Comparison of ENCODE assay signal across 9 cellular contexts in genomic region chr1:1907098-1907736, GRCh38. TPM values are rescaled to one million over a fixed set of nuclear protein-coding genes. Genes with fewer than 3 reads are reported as not detected.
DNase-seq lines count a peak whose midpoint lies in the region; ATAC-seq and TF ChIP-seq lines count a peak whose summit lies in the region.
"Had no signal": no experiment of that assay in that cellular context is flagged by ENCODE, and none has a peak within 500 bp of the region (broad histone marks: within the 10 kb centered on the region; RNA-seq: fewer than 3 reads in every experiment).

No MANE protein-coding gene starts in this region.

- H3K4me3 ChIP-seq in Karpas-422 (ENCODE audit: low read length) (no peak overlapping the region), mammary epithelial cell (replicated peaks in 1 of 3; ENCODE audit: insufficient read depth in 1 of 3, low read depth in 2 of 3, low read length in 3 of 3) (no peak overlapping the region), psoas muscle (no peak overlapping the region)

- H3K4me1 ChIP-seq in Karpas-422 (ENCODE audit: low read length) (peaks cover 34% of the 10 kb centered on the region), mammary epithelial cell (ENCODE audit: insufficient read depth, low read length) (peaks cover 27% of the 10 kb centered on the region), psoas muscle (peaks cover 32% of the 10 kb centered on the region)

- DNase-seq in NCI-H1417 (lab: John Stamatoyannopoulos, UW), result peak; percentile 24 to 42 (median 31)
- no peak for DNase-seq in NCI-H1417 treated with DMSO at 0.1 percent for 48 hours (lab: John Stamatoyannopoulos, UW)
- DNase-seq in Karpas-422, result peak; percentile 72
- DNase-seq in mammary epithelial cell, result peak; percentile 73
- DNase-seq in psoas muscle, result peak in 1 of 2 donors; percentile 59
- no peak for DNase-seq in NCI-H1105 (lab: John Stamatoyannopoulos, UW)
- DNase-seq in NK-92 treated with Interleukin-12 subunit alpha and Interleukin-12 subunit beta, amount 100 ng/mL, for 24 hours (lab: John Stamatoyannopoulos, UW), result no peak
- DNase-seq: activated T-cell treated with anti-CD3 and anti-CD28 coated beads, Interleukin-2, amount 50 U/mL, for 4 hours had no signal

- H3K36me3 ChIP-seq in Karpas-422 (ENCODE audit: insufficient read depth, low read length) (no peaks in the 10 kb centered on the region), mammary epithelial cell (ENCODE audit: insufficient read depth, low read length) (no peaks in the 10 kb centered on the region), psoas muscle (ENCODE audit: insufficient read depth in 1 of 2, low read depth in 1 of 2) (no peaks in the 10 kb centered on the region)

- H3K9me3 ChIP-seq in Karpas-422 (ENCODE audit: low read length), result peaks cover 4% of the 10 kb centered on the region; the same call in 1 of the 2 replicates
- no peaks in the 10 kb centered on the region for H3K9me3 ChIP-seq in mammary epithelial cell (replicated peaks; ENCODE audit: insufficient read depth, low read length)
- no peaks in the 10 kb centered on the region for H3K9me3 ChIP-seq in psoas muscle

- in situ Hi-C loops in mammary epithelial cell (cut with MboI; ENCODE audit: low sequenced_read_pairs in 2 of 2), result no loop called here

- H3K27me3 ChIP-seq in Karpas-422 (ENCODE audit: low read length) (no peaks in the 10 kb centered on the region), mammary epithelial cell (ENCODE audit: insufficient read depth, low read length) (no peaks in the 10 kb centered on the region), psoas muscle (ENCODE audit: insufficient read depth in 3 of 3, low read length in 2 of 3) (no peaks in the 10 kb centered on the region)

- H3K27ac ChIP-seq in Karpas-422 (ENCODE audit: low read length), result peak overlapping the region; percentile 83
- H3K27ac ChIP-seq in mammary epithelial cell (ENCODE audit: insufficient read depth, low read depth, low read length), result peak overlapping the region; percentile 22
- H3K27ac ChIP-seq in psoas muscle, result peak overlapping the region; percentile 95

- CTCF ChIA-PET in mammary epithelial cell (lab: Charles Lee; ENCODE audit: low non-redundant PET), result no interaction called here

- BruUV-seq in mammary epithelial cell (replicated peaks; lab: Mats Ljungman, UMichigan), result no TSS peak

- H2AFZ ChIP-seq in Karpas-422 (ENCODE audit: low read length) (no peak overlapping the region), mammary epithelial cell (ENCODE audit: low read depth, low read length) (no peak overlapping the region)

- dilution Hi-C loops in mammary epithelial cell (cut with HindIII; ENCODE audit: low sequenced_read_pairs), result no loop called here

- H3K9me2 ChIP-seq in Karpas-422 (replicated peaks; ENCODE audit: insufficient read depth, low read length), result no peaks in the 10 kb centered on the region

- H4K20me1 ChIP-seq in Karpas-422 (ENCODE audit: insufficient read depth, low read depth, low read length), result no peaks in the 10 kb centered on the region
- no peaks in the 10 kb centered on the region for H4K20me1 ChIP-seq in mammary epithelial cell (ENCODE audit: insufficient read depth, low read length)

- TF ChIP-seq CTCF in mammary epithelial cell (conservative IDR thresholded peaks at IDR 0.05 in 1 of 2, IDR thresholded peaks at IDR 0.05 in 1 of 2; ENCODE audit: extremely low read depth in 1 of 2, insufficient read depth in 1 of 2, low read depth in 1 of 2, low read length in 2 of 2) (no peak), psoas muscle (IDR thresholded peaks at IDR 0.05) (no peak)

- 32% methylated on average over 6 of the region's 8 CpGs for WGBS in mammary epithelial cell (ENCODE audit: low coverage, missing lambda C conversion rate)
- whole genome bisulfite sequencing in psoas muscle, 3 donors, result 66 to 75% (median 67%) methylated on average over 8 of the region's 8 CpGs

- H3K79me2 ChIP-seq in Karpas-422 (ENCODE audit: low read length) (0 out of 2 replicates have a peak, but pooled peaks cover 5% of the 10 kb centered on the region), mammary epithelial cell (ENCODE audit: insufficient read depth, low read length) (peaks cover 7% of the 10 kb centered on the region)

- peak overlapping the region; percentile 50 for H3K9ac ChIP-seq in Karpas-422 (ENCODE audit: low read length)
- H3K9ac ChIP-seq in mammary epithelial cell (ENCODE audit: insufficient read depth, low read length), result no peak overlapping the region

- peak overlapping the region; percentile 96 for H3K4me2 ChIP-seq in Karpas-422 (ENCODE audit: low read depth, low read length, poor library complexity, severe bottlenecking)
- H3K4me2 ChIP-seq in mammary epithelial cell (ENCODE audit: insufficient read depth, low read depth, low read length), result peak overlapping the region; percentile 18

- intact Hi-C loops in mammary epithelial cell (cut with micrococcal nuclease), result loop anchor here (1.0 to 2.0 kb wide), 3 partner anchors 16 to 128 kb away; partner anchors contain the start of genes GNB1 and NADK
- intact Hi-C loops in psoas muscle (cut with DNase I), result loop anchor here (2.0 to 5.0 kb wide), 2 partner anchors 128 to 150 kb away; partner anchors contain the start of gene NADK (in 1 of the 2)

- ATAC-seq in psoas muscle, result no peak
- no peak for ATAC-seq in GM18870 (IDR thresholded peaks at IDR 0.05; ENCODE audit: unreplicated experiment)
- ATAC-seq: activated T-cell treated with anti-CD3 and anti-CD28 coated beads, Interleukin-2, amount 50 U/mL, for 4 hours had no signal

RNA-seq across cellular contexts. Expression of gene CALML6, which starts 7.8 kb away (rescaled TPM):
- 0.32 TPM in 1 of 2 replicates, not detected in the other for total RNA-seq in Karpas-422 (2014; rRNA removed; shearing (Covaris generic); ENCODE audit: low replicate concordance)
- total RNA-seq in mammary epithelial cell, result 1 to 10 TPM in 1 of 2 donors, under 1 TPM in 1; 0.67 to 1.1 TPM
- 0.20 TPM for polyA plus RNA-seq in mammary epithelial cell
- polyA minus RNA-seq in mammary epithelial cell, result not detected
- 10 to 100 TPM in 2 of 4 donors, 1 to 10 TPM in 2; 4.2 to 54.5 (median 16.0) TPM for total RNA-seq in psoas muscle
- 10 to 100 TPM in 2 of 3 donors, 1 to 10 TPM in 1; 9.7 to 75.4 (median 49.8) TPM for polyA plus RNA-seq in psoas muscle

RNA-seq across cellular contexts. Expression of gene TMEM52, which starts 11.9 kb away (rescaled TPM):
- not detected in 2 replicates for total RNA-seq in Karpas-422 (2014; rRNA removed; shearing (Covaris generic); ENCODE audit: low replicate concordance)
- total RNA-seq in mammary epithelial cell, result 1 to 10 TPM in 1 of 2 donors, under 1 TPM in 1; 0.67 to 1.6 TPM
- polyA plus RNA-seq in mammary epithelial cell, result 1.3 TPM
- not detected for polyA minus RNA-seq in mammary epithelial cell
- 100 to 1,000 TPM in 1 of 4 donors, 10 to 100 TPM in 3; 37.2 to 107 (median 53.4) TPM for total RNA-seq in psoas muscle
- 100 to 1,000 TPM in 2 of 3 donors, 10 to 100 TPM in 1; 42.0 to 137 (median 114) TPM for polyA plus RNA-seq in psoas muscle

RNA-seq across cellular contexts. Expression of gene GNB1, which starts 16.3 kb away (rescaled TPM):
- total RNA-seq in Karpas-422 (2014; rRNA removed; shearing (Covaris generic); ENCODE audit: low replicate concordance), result 65.7 and 93.7 TPM in 2 replicates
- total RNA-seq in mammary epithelial cell, result 100 to 1,000 TPM; 105 to 480 TPM
- polyA plus RNA-seq in mammary epithelial cell, result 441 TPM
- 553 TPM for polyA minus RNA-seq in mammary epithelial cell
- total RNA-seq in psoas muscle, result 10 to 100 TPM; 68.0 to 90.3 (median 75.9) TPM
- polyA plus RNA-seq in psoas muscle, result 100 to 1,000 TPM in 1 of 3 donors, 10 to 100 TPM in 2; 32.3 to 100 (median 58.4) TPM

Comparison
In these comparisons a context has a peak if more than half of its experiments do, and no peak if none do; other contexts are left out.
1. DNase-seq: peak in NCI-H1417 (3 of 3), Karpas-422 (single experiment) and mammary epithelial cell (single experiment); none in NCI-H1417 treated with DMSO at 0.1 percent for 48 hours (single experiment), NCI-H1105 (single experiment) and NK-92 treated with Interleukin-12 subunit alpha and Interleukin-12 subunit beta, amount 100 ng/mL, for 24 hours (single experiment).
2. H3K27ac ChIP-seq: peak in every context shown above with its lines; median percentile 95 in psoas muscle; 83 in Karpas-422; 22 in mammary epithelial cell.
3. RNA of gene TMEM52, which starts 11.9 kb away (total RNA-seq): 37.2 to 107 TPM in psoas muscle; 0.67 to 1.6 TPM in mammary epithelial cell and not detected in Karpas-422; every median in the first group is over 10 times any median in the second.